In genomic region chr5:64971538-64971937, GRCh38 we compare ENCODE assay signal across 22 cellular contexts.
DNase-seq lines count a peak whose midpoint lies in the region; ATAC-seq, FAIRE-seq and TF ChIP-seq lines count a peak whose summit lies in the region.
"Had no signal": no experiment of that assay in that cellular context is flagged by ENCODE, and none has a peak within 500 bp of the region (broad histone marks: within the 10 kb centered on the region; RNA-seq: fewer than 3 reads in every experiment).

No MANE protein-coding gene starts in this region.

- H3K9me3 ChIP-seq in cardiac muscle cell (ENCODE audit: low read depth) (no peaks in the 10 kb centered on the region), OCI-LY3 (ENCODE audit: insufficient read depth, low read length) (no peaks in the 10 kb centered on the region), endothelial cell of umbilical vein (replicated peaks; ENCODE audit: control insufficient read depth, insufficient read depth, low read length) (no peaks in the 10 kb centered on the region), smooth muscle cell (replicated peaks; ENCODE audit: low read depth) (no peaks in the 10 kb centered on the region), MG63 (no peaks in the 10 kb centered on the region; the same call in 1 of the 2 replicates)
- H3K9me3 ChIP-seq in CD4-positive, alpha-beta memory T cell (ENCODE audit: control insufficient read depth in 1 of 2, low read length in 2 of 2) = no peaks in the 10 kb centered on the region
- H3K9me3 ChIP-seq: pancreas, SJSA1, tibial nerve had no signal

- no peak for FAIRE-seq in endothelial cell of umbilical vein (lab: Jason Lieb, UNC)
- FAIRE-seq: A204.1, pancreas had no signal

- TF ChIP-seq POLR2A in endothelial cell of umbilical vein (IDR thresholded peaks at IDR 0.05; ENCODE audit: low read depth, low read length) = no peak

- H3K79me2 ChIP-seq in OCI-LY3 (ENCODE audit: low read length) (no peaks in the 10 kb centered on the region), endothelial cell of umbilical vein (ENCODE audit: control insufficient read depth, insufficient read depth, low read length) (no peaks in the 10 kb centered on the region), smooth muscle cell (ENCODE audit: low read depth) (no peaks in the 10 kb centered on the region)

- H3K4me3 ChIP-seq in cardiac muscle cell = no peak overlapping the region
- no peak overlapping the region for H3K4me3 ChIP-seq in OCI-LY3 (ENCODE audit: low read length)
- H3K4me3 ChIP-seq in endothelial cell of umbilical vein (replicated peaks in 1 of 3; ENCODE audit: insufficient read depth in 1 of 3, low read depth in 1 of 3, low read length in 3 of 3) = no peak overlapping the region
- no peak overlapping the region for H3K4me3 ChIP-seq in smooth muscle cell
- H3K4me3 ChIP-seq in CD4-positive, alpha-beta memory T cell (ENCODE audit: low read length in 2 of 2) = no peak overlapping the region
- H3K4me3 ChIP-seq in MG63 = no peak overlapping the region
- H3K4me3 ChIP-seq: pancreas, SJSA1, skin epidermis, tibial nerve had no signal

- WGBS in smooth muscle cell (ENCODE audit: low lambda C conversion rate) = 54% methylated on average over 2 of the region's 2 CpGs

- H3K9ac ChIP-seq in OCI-LY3 (ENCODE audit: low read length) (no peak overlapping the region), endothelial cell of umbilical vein (replicated peaks; ENCODE audit: extremely low read depth, insufficient read depth, low read length) (no peak overlapping the region), smooth muscle cell (ENCODE audit: low read depth) (no peak overlapping the region)

- no peaks in the 10 kb centered on the region for H3K9me3 Mint-ChIP-seq in CD4-positive, alpha-beta memory T cell
- H3K9me3 Mint-ChIP-seq: IgD-negative memory B cell; stimulated activated memory B cell treated with anti-CD40 and anti-IgM and Interleukin-4, amounts not matched to agents 10 μg/mL and 1 μg/mL and 100 μg/mL, for 72 hours had no signal

- no peak overlapping the region for H3K27ac Mint-ChIP-seq in CD4-positive, alpha-beta memory T cell
- H3K27ac Mint-ChIP-seq: activated naive CD8-positive, alpha-beta T cell treated with anti-CD3 and anti-CD28 coated beads, Interleukin-2, amount 10 ng/mL, durations not matched to agents 7 days and 5 days; IgD-negative memory B cell; stimulated activated memory B cell treated with anti-CD40 and anti-IgM and Interleukin-4, amounts not matched to agents 10 μg/mL and 1 μg/mL and 100 μg/mL, for 72 hours had no signal

- TF ChIP-seq CTCF in cardiac muscle cell (IDR thresholded peaks at IDR 0.05; ENCODE audit: low read depth, low read length) (peak; percentile 16), OCI-LY3 (IDR thresholded peaks at IDR 0.05; ENCODE audit: low read depth, low read length) (peak; percentile 38), endothelial cell of umbilical vein (IDR thresholded peaks at IDR 0.05; ENCODE audit: extremely low read depth in 1 of 2, insufficient read depth in 1 of 2, low read depth in 1 of 2, low read length in 2 of 2) (no peak), smooth muscle cell (IDR thresholded peaks at IDR 0.05; ENCODE audit: borderline replicate concordance, insufficient read depth, poor library complexity, severe bottlenecking) (peak; percentile 33)

- dilution Hi-C loops in endothelial cell of umbilical vein (cut with MboI; ENCODE audit: extremely low pct_ligation_motif_present, low sequenced_read_pairs) = no loop called here

- peaks cover 0 to 5% (median under 1%) of the 10 kb centered on the region in 4 donors for H3K4me1 Mint-ChIP-seq in CD4-positive, alpha-beta memory T cell
- H3K4me1 Mint-ChIP-seq: IgD-negative memory B cell; stimulated activated memory B cell treated with anti-CD40 and anti-IgM and Interleukin-4, amounts not matched to agents 10 μg/mL and 1 μg/mL and 100 μg/mL, for 72 hours had no signal

- no peaks in the 10 kb centered on the region for H3F3A ChIP-seq in smooth muscle cell (ENCODE audit: low read depth)

- POLR2A ChIA-PET in endothelial cell of umbilical vein (lab: Charles Lee) = no interaction called here
- POLR2A ChIA-PET in CD4-positive, alpha-beta memory T cell (lab: Charles Lee; ENCODE audit: partially characterized antibody) = no interaction called here

- CTCF ChIA-PET in endothelial cell of umbilical vein (lab: Charles Lee) = interaction anchor here (1.0 to 3.5 kb wide), 5 partner anchors 11 to 512 kb away, joined by 3 to 26 read pairs (median 4); no protein-coding TSS in a partner anchor
- CTCF ChIA-PET in CD4-positive, alpha-beta memory T cell (lab: Charles Lee; ENCODE audit: partially characterized antibody) = interaction anchor here (0.6 to 1.1 kb wide), 2 partner anchors 8 to 511 kb away, joined by 3 read pairs; no protein-coding TSS in a partner anchor

- H3K27me3 Mint-ChIP-seq in CD4-positive, alpha-beta memory T cell = no peaks in the 10 kb centered on the region
- H3K27me3 Mint-ChIP-seq: activated naive CD8-positive, alpha-beta T cell treated with anti-CD3 and anti-CD28 coated beads, Interleukin-2, amount 10 ng/mL, durations not matched to agents 7 days and 5 days; IgD-negative memory B cell; stimulated activated memory B cell treated with anti-CD40 and anti-IgM and Interleukin-4, amounts not matched to agents 10 μg/mL and 1 μg/mL and 100 μg/mL, for 72 hours had no signal

- no peaks in the 10 kb centered on the region for H4K20me1 ChIP-seq in OCI-LY3 (ENCODE audit: insufficient read depth, low read length)
- no peaks in the 10 kb centered on the region for H4K20me1 ChIP-seq in endothelial cell of umbilical vein (replicated peaks; ENCODE audit: control insufficient read depth, extremely low read depth, insufficient read depth, low read length)
- no peaks in the 10 kb centered on the region for H4K20me1 ChIP-seq in smooth muscle cell (ENCODE audit: low read depth)

- intact Hi-C loops in Right ventricle myocardium inferior (cut with DNase I) (loop anchor here (5.0 kb wide), 1 partner anchor 511 kb away; the partner anchor contains the start of gene ADAMTS6), endothelial cell of umbilical vein (cut with micrococcal nuclease) (no loop called here)
- intact Hi-C loops in CD4-positive, alpha-beta memory T cell (cut with micrococcal nuclease) = no loop called here

- no peaks in the 10 kb centered on the region for H3K36me3 ChIP-seq in cardiac muscle cell
- H3K36me3 ChIP-seq in OCI-LY3 (replicated peaks; ENCODE audit: low read depth, low read length) = no peaks in the 10 kb centered on the region
- H3K36me3 ChIP-seq in endothelial cell of umbilical vein (ENCODE audit: control insufficient read depth in 2 of 2, extremely low read depth in 1 of 2, insufficient read depth in 2 of 2, low read length in 2 of 2) = no peaks in the 10 kb centered on the region
- H3K36me3 ChIP-seq in smooth muscle cell (ENCODE audit: low read depth) = no peaks in the 10 kb centered on the region
- peaks cover 3% of the 10 kb centered on the region for H3K36me3 ChIP-seq in CD4-positive, alpha-beta memory T cell (ENCODE audit: insufficient read depth, low read length)
- no peaks in the 10 kb centered on the region; the same call in 1 of the 2 replicates for H3K36me3 ChIP-seq in MG63
- H3K36me3 ChIP-seq: pancreas, SJSA1 had no signal

- H3K4me2 ChIP-seq in OCI-LY3 (ENCODE audit: low read length) (no peak overlapping the region), endothelial cell of umbilical vein (ENCODE audit: insufficient read depth, low read length) (no peak overlapping the region), smooth muscle cell (peak overlapping the region; percentile 49)

- DNase-seq in cardiac muscle cell (ENCODE audit: low read depth in 1 of 2, low spot score in 1 of 2) (peak in 1 of 2 donors; percentile 41), Right ventricle myocardium inferior (ENCODE audit: missing footprints) (no peak), endothelial cell of umbilical vein (ENCODE audit: low read depth, low spot score) (peak; percentile 3), smooth muscle cell (lab: John Stamatoyannopoulos, UW; ENCODE audit: unreplicated experiment) (no peak), NCI-H2171 (lab: John Stamatoyannopoulos, UW) (no peak), MG63 (no peak)
- no peak for DNase-seq in CD4-positive, alpha-beta memory T cell
- DNase-seq: activated CD4-positive, alpha-beta T cell treated with anti-CD3 and anti-CD28 coated beads, Interleukin-2, amount 50 U/mL, for 4 hours; activated naive CD8-positive, alpha-beta T cell treated with anti-CD3 and anti-CD28 coated beads, Interleukin-2, amount 10 ng/mL, durations not matched to agents 7 days and 5 days; activated T-cell treated with anti-CD3 and anti-CD28 coated beads, Interleukin-2, amount 50 U/mL, for 48 hours; central memory CD4-positive, alpha-beta T cell; COR-L47; GF-D8; left cardiac atrium; pancreas had no signal

- peaks cover 4% of the 10 kb centered on the region for H3K4me1 ChIP-seq in cardiac muscle cell (ENCODE audit: low read depth)
- H3K4me1 ChIP-seq in OCI-LY3 (ENCODE audit: low read length) = 0 out of 2 replicates have a peak, but pooled peaks cover 2% of the 10 kb centered on the region
- H3K4me1 ChIP-seq in endothelial cell of umbilical vein (ENCODE audit: control insufficient read depth, extremely low read depth, insufficient read depth, low read length) = no peaks in the 10 kb centered on the region
- H3K4me1 ChIP-seq in smooth muscle cell (ENCODE audit: low read depth) = no peaks in the 10 kb centered on the region
- H3K4me1 ChIP-seq in CD4-positive, alpha-beta memory T cell (ENCODE audit: insufficient read depth, low read length) = no peaks in the 10 kb centered on the region
- H3K4me1 ChIP-seq: pancreas, SJSA1, tibial nerve had no signal

- H3K4me3 Mint-ChIP-seq in CD4-positive, alpha-beta memory T cell = no peak overlapping the region
- H3K4me3 Mint-ChIP-seq: activated naive CD8-positive, alpha-beta T cell treated with anti-CD3 and anti-CD28 coated beads, Interleukin-2, amount 10 ng/mL, durations not matched to agents 7 days and 5 days; IgD-negative memory B cell; stimulated activated memory B cell treated with anti-CD40 and anti-IgM and Interleukin-4, amounts not matched to agents 10 μg/mL and 1 μg/mL and 100 μg/mL, for 72 hours had no signal

- peaks cover 28 to 39% of the 10 kb centered on the region in 2 donors for H3K36me3 Mint-ChIP-seq in CD4-positive, alpha-beta memory T cell

- H3K9me1 ChIP-seq in endothelial cell of umbilical vein (replicated peaks; ENCODE audit: control insufficient read depth, extremely low read depth, insufficient read depth, low read length) = no peaks in the 10 kb centered on the region

- H3K27ac ChIP-seq in cardiac muscle cell (no peak overlapping the region), OCI-LY3 (ENCODE audit: low read length) (no peak overlapping the region), endothelial cell of umbilical vein (ENCODE audit: insufficient read depth, low read depth, low read length) (no peak overlapping the region), smooth muscle cell (ENCODE audit: low read depth) (peak overlapping the region; percentile 64)
- no peak overlapping the region for H3K27ac ChIP-seq in CD4-positive, alpha-beta memory T cell (ENCODE audit: low read depth, low read length)
- H3K27ac ChIP-seq: pancreas, SJSA1, skin epidermis, tibial nerve had no signal

- H3K27me3 ChIP-seq in cardiac muscle cell = no peaks in the 10 kb centered on the region
- no peaks in the 10 kb centered on the region for H3K27me3 ChIP-seq in OCI-LY3 (ENCODE audit: low read depth, low read length)
- no peaks in the 10 kb centered on the region for H3K27me3 ChIP-seq in endothelial cell of umbilical vein (ENCODE audit: control insufficient read depth in 2 of 2, insufficient read depth in 2 of 2, low read length in 2 of 2)
- no peaks in the 10 kb centered on the region for H3K27me3 ChIP-seq in smooth muscle cell (ENCODE audit: low read depth)
- H3K27me3 ChIP-seq in CD4-positive, alpha-beta memory T cell (ENCODE audit: insufficient read depth, low read length) = no peaks in the 10 kb centered on the region
- H3K27me3 ChIP-seq in MG63 = no peaks in the 10 kb centered on the region
- H3K27me3 ChIP-seq: pancreas, SJSA1, tibial nerve had no signal

- H2AFZ ChIP-seq in OCI-LY3 (ENCODE audit: low read depth, low read length) (no peak overlapping the region), endothelial cell of umbilical vein (ENCODE audit: low read depth, low read length) (no peak overlapping the region), smooth muscle cell (ENCODE audit: low read depth) (no peak overlapping the region)

- no TSS peak for BruUV-seq in endothelial cell of umbilical vein (replicated peaks; lab: Mats Ljungman, UMichigan)

- no peak for ATAC-seq in Right ventricle myocardium inferior
- ATAC-seq: pancreas; stimulated activated memory B cell treated with anti-CD40 and anti-IgM and Interleukin-4, amounts not matched to agents 10 μg/mL and 1 μg/mL and 100 μg/mL, for 72 hours had no signal

Comparison
In these comparisons a context has a peak if more than half of its experiments do, and no peak if none do; other contexts are left out.
1. CTCF ChIP-seq: peak in cardiac muscle cell (single experiment), OCI-LY3 (single experiment) and smooth muscle cell (single experiment); none in endothelial cell of umbilical vein (0 of 2).